Comparison of ENCODE assay signal across 8 cellular contexts in the genomic region with DNA sequence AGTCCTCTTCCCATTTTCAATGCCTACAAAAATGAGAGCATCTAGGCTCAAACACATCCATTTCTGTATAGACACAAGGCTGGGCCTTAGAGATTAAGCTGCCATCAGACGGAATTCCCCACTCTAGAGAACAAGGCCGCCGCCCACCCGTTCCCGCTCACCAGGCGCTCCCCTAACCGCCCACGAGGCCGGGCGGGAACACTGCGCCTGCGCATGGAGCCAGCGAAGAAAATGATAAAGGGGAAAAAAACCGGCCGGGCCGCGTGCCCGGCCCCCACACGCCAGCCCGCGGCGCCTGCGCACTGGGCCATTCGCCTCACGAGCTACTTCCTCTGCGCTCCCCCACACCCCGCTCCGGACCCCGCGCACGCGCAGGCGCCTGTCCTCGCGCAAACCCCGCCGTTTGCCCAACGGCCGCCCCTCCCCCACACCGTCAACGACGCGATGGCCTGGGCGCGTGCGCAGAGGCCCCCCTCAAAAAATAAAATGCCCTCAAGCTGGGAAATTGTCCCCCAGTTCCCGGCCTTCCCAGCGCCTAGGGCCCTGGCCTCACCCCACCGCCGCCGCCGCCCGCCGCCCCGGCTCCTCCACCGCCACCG. TPM values are rescaled to one million over a fixed set of nuclear protein-coding genes. Genes with fewer than 3 reads are reported as not detected.
DNase-seq lines count a peak whose midpoint lies in the region; ATAC-seq and TF ChIP-seq lines count a peak whose summit lies in the region.

No MANE protein-coding gene starts in this region.

- no peak for TF ChIP-seq POLR2A in testis (IDR thresholded peaks at IDR 0.05)

- WGBS in testis, 2 donors: 0% methylated on average over 9 to 53 of the region's 57 CpGs

- H3K27ac Mint-ChIP-seq in activated naive CD8-positive, alpha-beta T cell treated with anti-CD3 and anti-CD28 coated beads for 36 hours: peak overlapping the region; percentile 100
- peak overlapping the region; percentile 77 for H3K27ac Mint-ChIP-seq in glutamatergic neuron (ENCODE audit: unreplicated experiment)
- H3K27ac Mint-ChIP-seq in osteocyte (ENCODE audit: unreplicated experiment): peak overlapping the region; percentile 98

- H3K4me1 Mint-ChIP-seq in activated naive CD8-positive, alpha-beta T cell treated with anti-CD3 and anti-CD28 coated beads for 36 hours: peaks cover 61% of the 10 kb centered on the region
- H3K4me1 Mint-ChIP-seq in glutamatergic neuron (ENCODE audit: low read depth, unreplicated experiment): peaks cover 12% of the 10 kb centered on the region
- peaks cover 46% of the 10 kb centered on the region for H3K4me1 Mint-ChIP-seq in osteocyte (ENCODE audit: unreplicated experiment)

- intact Hi-C loops in testis (cut with DNase I; ENCODE audit: low total_unique reads): no loop called here

- H3K36me3 ChIP-seq in testis (ENCODE audit: low read depth, missing control alignments): peaks cover 4% of the 10 kb centered on the region

- peak; percentile 29 for ATAC-seq in HG02588 (IDR thresholded peaks at IDR 0.05; ENCODE audit: unreplicated experiment)

- H3K27me3 Mint-ChIP-seq in activated naive CD8-positive, alpha-beta T cell treated with anti-CD3 and anti-CD28 coated beads for 36 hours: peaks cover 5% of the 10 kb centered on the region
- H3K27me3 Mint-ChIP-seq in glutamatergic neuron (ENCODE audit: unreplicated experiment) (peaks cover 26% of the 10 kb centered on the region), osteocyte (ENCODE audit: unreplicated experiment) (no peaks in the 10 kb centered on the region)

- peaks cover 49% of the 10 kb centered on the region for H3K36me3 Mint-ChIP-seq in activated naive CD8-positive, alpha-beta T cell treated with anti-CD3 and anti-CD28 coated beads for 36 hours
- peaks cover 2% of the 10 kb centered on the region for H3K36me3 Mint-ChIP-seq in glutamatergic neuron (ENCODE audit: unreplicated experiment)
- H3K36me3 Mint-ChIP-seq in osteocyte (ENCODE audit: unreplicated experiment): peaks cover 20% of the 10 kb centered on the region

- H3K4me3 Mint-ChIP-seq in activated naive CD8-positive, alpha-beta T cell treated with anti-CD3 and anti-CD28 coated beads for 36 hours: peak overlapping the region; percentile 93
- peak overlapping the region; percentile 95 for H3K4me3 Mint-ChIP-seq in glutamatergic neuron (ENCODE audit: unreplicated experiment)
- H3K4me3 Mint-ChIP-seq in osteocyte (ENCODE audit: unreplicated experiment): peak overlapping the region; percentile 91

- DNase-seq in DMS53 (lab: John Stamatoyannopoulos, UW): peak; percentile 99
- peak; percentile 95 to 97 (median 95) for DNase-seq in NCI-H1417 (lab: John Stamatoyannopoulos, UW)
- peak; percentile 94 for DNase-seq in SKM-1 treated with dmso at 0.1 percent for 144 hours (lab: John Stamatoyannopoulos, UW; ENCODE audit: unreplicated experiment)
- DNase-seq in activated naive CD8-positive, alpha-beta T cell treated with anti-CD3 and anti-CD28 coated beads for 36 hours: peak; percentile 99
- peak; percentile 98 for DNase-seq in glutamatergic neuron
- peak; percentile 99 for DNase-seq in osteocyte (ENCODE audit: extremely low spot score, unreplicated experiment)
- peak; percentile 94 for DNase-seq in testis

- H3K4me1 ChIP-seq in testis: peaks cover 32% of the 10 kb centered on the region

- TF ChIP-seq CTCF in glutamatergic neuron (IDR thresholded peaks at IDR 0.05; ENCODE audit: partially characterized antibody, unreplicated experiment): no peak
- TF ChIP-seq CTCF in osteocyte (IDR thresholded peaks at IDR 0.05): no peak
- TF ChIP-seq CTCF in testis (IDR thresholded peaks at IDR 0.05): peak in 1 of 3 experiments; percentile 8

- H3K9me3 ChIP-seq in testis: no peaks in the 10 kb centered on the region

- H3K27me3 ChIP-seq in testis: no peaks in the 10 kb centered on the region

- peak overlapping the region; percentile 97 to 100 for H3K27ac ChIP-seq in testis

- H3K4me3 ChIP-seq in testis: peak overlapping the region; percentile 88 to 100

- H3K9me3 Mint-ChIP-seq in activated naive CD8-positive, alpha-beta T cell treated with anti-CD3 and anti-CD28 coated beads for 36 hours: no peaks in the 10 kb centered on the region
- H3K9me3 Mint-ChIP-seq in glutamatergic neuron (ENCODE audit: unreplicated experiment) (peaks cover 24% of the 10 kb centered on the region), osteocyte (ENCODE audit: unreplicated experiment) (no peaks in the 10 kb centered on the region)

RNA-seq across cellular contexts. Expression of gene HNRNPL, which starts 0.5 kb away (rescaled TPM):
- 100 to 1,000 TPM; 723 to 728 TPM for total RNA-seq in activated naive CD8-positive, alpha-beta T cell treated with anti-CD3 and anti-CD28 coated beads for 36 hours
- 371 TPM for total RNA-seq in glutamatergic neuron (ENCODE audit: unreplicated experiment)
- total RNA-seq in osteocyte: 262 and 277 TPM in 2 replicates
- total RNA-seq in testis: 100 to 1,000 TPM; 216 to 249 TPM
- 307 TPM for polyA plus RNA-seq in testis (ENCODE audit: insufficient read depth, low read depth, low replicate concordance)

RNA-seq across cellular contexts. Expression of gene ECH1, which starts 17.7 kb away (rescaled TPM):
- total RNA-seq in activated naive CD8-positive, alpha-beta T cell treated with anti-CD3 and anti-CD28 coated beads for 36 hours: 100 to 1,000 TPM; 103 to 107 TPM
- total RNA-seq in glutamatergic neuron (ENCODE audit: unreplicated experiment) (77.8 TPM), osteocyte (83.6 and 99.1 TPM in 2 replicates), testis (100 to 1,000 TPM; 176 to 193 TPM)
- 217 TPM for polyA plus RNA-seq in testis (ENCODE audit: insufficient read depth, low read depth, low replicate concordance)

RNA-seq across cellular contexts. Expression of gene RINL, which starts 28.8 kb away (rescaled TPM):
- 10 to 100 TPM; 74.0 to 75.0 TPM for total RNA-seq in activated naive CD8-positive, alpha-beta T cell treated with anti-CD3 and anti-CD28 coated beads for 36 hours
- 2.7 TPM for total RNA-seq in glutamatergic neuron (ENCODE audit: unreplicated experiment)
- 0.55 TPM in 1 of 2 replicates, not detected in the other for total RNA-seq in osteocyte
- total RNA-seq in testis: 1 to 10 TPM; 3.0 to 5.2 TPM
- 2.6 TPM for polyA plus RNA-seq in testis (ENCODE audit: insufficient read depth, low read depth, low replicate concordance)

RNA-seq across cellular contexts. Expression of gene LGALS4, which starts 36.5 kb away (rescaled TPM):
- total RNA-seq in activated naive CD8-positive, alpha-beta T cell treated with anti-CD3 and anti-CD28 coated beads for 36 hours: under 1 TPM; 0.33 to 0.56 TPM
- total RNA-seq in glutamatergic neuron (ENCODE audit: unreplicated experiment) (not detected), osteocyte (0.31 TPM in 1 of 2 replicates, not detected in the other), testis (1 to 10 TPM; 1.6 to 1.9 TPM)
- polyA plus RNA-seq in testis (ENCODE audit: insufficient read depth, low read depth, low replicate concordance): 1.6 TPM

RNA-seq across cellular contexts. Expression of gene SIRT2, which starts 50.2 kb away (rescaled TPM):
- 10 to 100 TPM; 19.4 to 21.2 TPM for total RNA-seq in activated naive CD8-positive, alpha-beta T cell treated with anti-CD3 and anti-CD28 coated beads for 36 hours
- total RNA-seq in glutamatergic neuron (ENCODE audit: unreplicated experiment): 91.3 TPM
- 70.2 and 72.4 TPM in 2 replicates for total RNA-seq in osteocyte
- 100 to 1,000 TPM in 1 of 2 donors, 10 to 100 TPM in 1; 95.3 to 107 TPM for total RNA-seq in testis
- polyA plus RNA-seq in testis (ENCODE audit: insufficient read depth, low read depth, low replicate concordance): 89.1 TPM

Comparison
In these comparisons a context has a peak if more than half of its experiments do, and no peak if none do; other contexts are left out.
1. Peak in every context shown above with its lines: DNase-seq, ATAC-seq, H3K4me3 ChIP-seq and H3K27ac ChIP-seq.
2. RNA of gene RINL, which starts 28.8 kb away (total RNA-seq): 74.0 to 75.0 TPM in activated naive CD8-positive, alpha-beta T cell treated with anti-CD3 and anti-CD28 coated beads for 36 hours; 3.0 to 5.2 TPM in testis, 2.7 TPM in glutamatergic neuron (single experiment) and 0.55 TPM in osteocyte; every median in the first group is over 10 times any median in the second.